In the genomic region with DNA sequence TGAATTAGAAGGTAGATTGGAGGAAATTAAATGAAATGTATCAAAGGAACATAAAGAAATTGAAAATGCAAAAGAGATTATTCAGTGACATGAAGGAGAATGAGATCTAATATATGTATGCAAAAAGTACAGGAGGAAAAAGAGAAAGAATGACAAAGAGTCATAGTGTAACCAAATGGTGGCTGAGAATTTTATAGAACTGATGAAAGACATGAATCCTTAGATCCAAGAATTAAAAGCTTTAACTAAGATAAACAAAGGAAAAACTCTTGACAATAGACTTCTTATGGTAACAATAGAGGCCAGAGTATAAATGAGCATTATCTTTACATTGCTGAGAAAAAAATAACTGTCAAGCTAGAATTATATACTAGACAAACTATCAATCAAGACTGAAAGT, we compare ENCODE assay signal across 33 cellular contexts.
"Had no signal": no experiment of that assay in that cellular context is flagged by ENCODE, and none has a peak within 500 bp of the region (broad histone marks: within the 10 kb centered on the region; RNA-seq: fewer than 3 reads in every experiment).

No MANE protein-coding gene starts in this region.

- ATAC-seq: activated naive CD4-positive, alpha-beta T cell treated with anti-CD3 and anti-CD28 coated beads, Interleukin-2, amount 50 U/mL, for 72 hours; activated naive CD8-positive, alpha-beta T cell treated with anti-CD3 and anti-CD28 coated beads, Interleukin-2, amount 50 U/mL, for 24 hours; activated T-cell treated with anti-CD3 and anti-CD28 coated beads, Interleukin-2, amount 50 U/mL, for 4 hours; activated T-cell treated with anti-CD3 and anti-CD28 coated beads, Interleukin-2, amount 50 U/mL, for 72 hours; activated T-helper 17 cell treated with anti-CD3 and anti-CD28 coated beads, Interleukin-2, amount 50 U/mL, for 72 hours; body of pancreas had no signal

- H3K9me3 ChIP-seq: adrenal gland had no signal

- H3K4me3 ChIP-seq: adrenal gland, ascending aorta, body of pancreas, breast epithelium, cardiac muscle cell had no signal

- H3K27ac ChIP-seq: adrenal gland, ascending aorta, body of pancreas, brain microvascular endothelial cell, breast epithelium, cardiac muscle cell had no signal

- H3K27me3 ChIP-seq: adrenal gland, ascending aorta, body of pancreas, brain microvascular endothelial cell, breast epithelium, cardiac muscle cell had no signal

- DNase-seq: activated effector memory CD4-positive, alpha-beta T cell treated with anti-CD3 and anti-CD28 coated beads, Interleukin-2, amount 50 U/mL, for 16 hours; activated effector memory CD4-positive, alpha-beta T cell treated with Interleukin-2 at 50 U/mL for 16 hours; activated gamma-delta T cell; activated gamma-delta T cell treated with Interleukin-2 at 50 U/mL for 16 hours; activated naive CD4-positive, alpha-beta T cell; activated naive CD4-positive, alpha-beta T cell treated with anti-CD3 and anti-CD28 coated beads for 36 hours; activated naive CD4-positive, alpha-beta T cell treated with anti-CD3 and anti-CD28 coated beads, Interleukin-2, amount 10 ng/mL, durations not matched to agents 7 days and 5 days; activated naive CD4-positive, alpha-beta T cell treated with anti-CD3 and anti-CD28 coated beads, Interleukin-2, amount 50 U/mL, for 16 hours; activated naive CD4-positive, alpha-beta T cell treated with Interleukin-2 at 50 U/mL for 16 hours; activated naive CD8-positive, alpha-beta T cell treated with anti-CD3 and anti-CD28 coated beads for 36 hours; activated naive CD8-positive, alpha-beta T cell treated with anti-CD3 and anti-CD28 coated beads, Interleukin-2, amount 10 ng/mL, durations not matched to agents 7 days and 5 days; activated naive CD8-positive, alpha-beta T cell treated with anti-CD3 and anti-CD28 coated beads, Interleukin-2, amount 50 U/mL, for 24 hours; activated T-cell treated with anti-CD3 and anti-CD28 coated beads, Interleukin-2, amount 50 U/mL, for 24 hours; activated T-cell treated with anti-CD3 and anti-CD28 coated beads, Interleukin-2, amount 50 U/mL, for 4 hours; activated T-cell treated with anti-CD3 and anti-CD28 coated beads, Interleukin-2, amount 50 U/mL, for 48 hours; activated T-cell treated with anti-CD3 and anti-CD28 coated beads, Interleukin-2, amount 50 U/mL, for 72 hours; adrenal gland; amniotic stem cell; amygdala; anterior cingulate cortex; aorta; body of pancreas; brain microvascular endothelial cell; caudate nucleus; central memory CD4-positive, alpha-beta T cell; cerebellar nuclear complex had no signal

- H3K4me1 ChIP-seq: adrenal gland, ascending aorta, body of pancreas, breast epithelium had no signal

- FAIRE-seq: astrocyte, bronchial epithelial cell had no signal

- H3K36me3 ChIP-seq: adrenal gland, ascending aorta, brain microvascular endothelial cell, breast epithelium, cardiac muscle cell had no signal
